ENCODE assay signal across 23 cellular contexts in the genomic region with DNA sequence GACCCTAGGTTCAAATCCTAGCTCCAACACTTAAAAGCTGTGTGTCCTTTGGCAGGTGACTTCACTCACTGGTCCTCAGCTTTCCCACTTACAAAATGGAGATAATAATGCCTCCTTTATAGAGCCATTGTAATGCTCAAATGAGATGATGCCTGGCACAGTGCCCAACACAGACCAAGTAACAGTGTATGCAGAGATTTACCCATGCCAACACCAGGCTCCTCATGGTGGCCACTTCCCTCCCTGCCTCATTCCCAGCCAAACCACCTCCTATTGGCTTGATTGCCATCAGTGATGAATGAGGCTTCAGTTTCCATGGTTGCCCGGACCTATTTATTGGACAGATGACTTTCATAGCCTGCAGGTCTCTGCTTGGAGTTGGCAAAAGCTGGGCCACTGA.
"Had no signal": no experiment of that assay in that cellular context is flagged by ENCODE, and none has a peak within 500 bp of the region (broad histone marks: within the 10 kb centered on the region; RNA-seq: fewer than 3 reads in every experiment).

No MANE protein-coding gene starts in this region.

- ATAC-seq: activated CD8-positive, alpha-beta memory T cell treated with anti-CD3 and anti-CD28 coated beads, Interleukin-2, amount 10 ng/mL, durations not matched to agents 7 days and 5 days; activated CD8-positive, alpha-beta T cell treated with anti-CD3 and anti-CD28 coated beads for 36 hours; left lung; naive thymus-derived CD4-positive, alpha-beta T cell; sciatic nerve had no signal

- FAIRE-seq: frontal cortex had no signal

- DNase-seq: activated CD4-positive, alpha-beta T cell treated with anti-CD3 and anti-CD28 coated beads, Interleukin-2, amount 10 ng/mL, durations not matched to agents 7 days and 5 days; activated CD4-positive, CD25-positive, alpha-beta regulatory T cell treated with anti-CD3 and anti-CD28 coated beads, Interleukin-2, amount 50 U/mL, for 72 hours; activated CD8-positive, alpha-beta memory T cell treated with anti-CD3 and anti-CD28 coated beads, Interleukin-2, amount 10 ng/mL, durations not matched to agents 7 days and 5 days; activated CD8-positive, alpha-beta T cell treated with anti-CD3 and anti-CD28 coated beads for 36 hours; activated effector memory CD4-positive, alpha-beta T cell treated with anti-CD3 and anti-CD28 coated beads, Interleukin-2, amount 50 U/mL, for 16 hours; activated T-cell treated with anti-CD3 and anti-CD28 coated beads for 4 hours; aorta; brain microvascular endothelial cell; central memory CD4-positive, alpha-beta T cell; colonic mucosa; hippocampal formation; kidney glomerular epithelial cell; left lung; naive thymus-derived CD4-positive, alpha-beta T cell; occipital lobe; stimulated activated CD4-positive, alpha-beta T cell treated with anti-CD3 and anti-CD28 coated beads, Interleukin-4, amount 100 ng/mL, for 1 hour; stimulated activated naive CD4-positive, alpha-beta T cell; testis; trophoblast cell; uterus; WERI-Rb-1 had no signal
